ENCODE assay signal across 8 cellular contexts in the genomic region with DNA sequence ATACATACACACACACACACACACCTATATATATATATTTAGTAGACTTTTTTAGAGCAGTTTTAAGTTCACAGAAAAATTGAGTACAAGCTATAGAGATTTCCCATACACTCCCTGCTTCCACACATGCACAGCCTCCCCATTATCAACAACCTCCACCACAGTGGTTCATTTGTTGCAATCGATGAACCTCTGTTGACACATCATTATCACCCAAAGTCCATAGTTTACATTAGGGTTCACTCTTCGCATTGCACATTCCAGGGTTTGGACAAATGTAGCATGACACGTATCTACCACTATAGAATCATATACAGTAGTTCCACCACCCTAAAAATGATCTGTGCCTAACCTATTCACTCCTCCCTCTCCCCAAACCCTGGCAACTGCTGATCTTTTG.
"Had no signal": no experiment of that assay in that cellular context is flagged by ENCODE, and none has a peak within 500 bp of the region (broad histone marks: within the 10 kb centered on the region; RNA-seq: fewer than 3 reads in every experiment).

No MANE protein-coding gene starts in this region.

- H3K9ac ChIP-seq: GM23248 had no signal

- H3K4me3 ChIP-seq: GM23248, HAP-1, K562 had no signal

- H2AFZ ChIP-seq: GM23248 had no signal

- H3K36me3 ChIP-seq: HAP-1 had no signal

- H3K4me3 Mint-ChIP-seq: HFFc6 had no signal

- H3K27ac ChIP-seq: GM23248, HL-60 had no signal

- DNase-seq: GM23248, HFFc6, IMR-90, KG1 had no signal

- ATAC-seq: HCT116, K562 had no signal

- H3K9me3 ChIP-seq: HAP-1 had no signal

- H3K27ac Mint-ChIP-seq: HFFc6 had no signal
